6 cellular contexts compared by ENCODE assay signal in the genomic region with DNA sequence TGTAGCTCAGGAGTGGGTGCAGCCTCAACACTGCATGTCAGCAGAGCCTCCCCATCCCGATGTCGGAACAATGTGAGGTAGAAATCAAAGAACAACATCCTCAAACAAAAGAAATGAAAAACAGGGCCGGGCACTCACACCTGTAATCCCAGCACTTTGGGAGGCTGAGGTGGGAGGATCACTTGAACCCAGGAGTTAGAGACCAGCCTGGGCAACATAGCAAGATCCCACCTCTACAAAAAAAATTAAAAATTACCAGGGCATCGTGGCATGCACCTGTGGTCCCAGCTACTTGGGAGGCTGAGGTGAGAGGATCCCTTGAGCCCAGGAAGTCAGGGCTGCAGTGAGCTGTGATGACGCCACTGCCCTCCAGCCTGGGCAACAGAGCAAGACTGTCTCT. TPM values are rescaled to one million over a fixed set of nuclear protein-coding genes. Genes with fewer than 3 reads are reported as not detected.
"Had no signal": no experiment of that assay in that cellular context is flagged by ENCODE, and none has a peak within 500 bp of the region (broad histone marks: within the 10 kb centered on the region; RNA-seq: fewer than 3 reads in every experiment).

No MANE protein-coding gene starts in this region.

RNA-seq across cellular contexts. Expression of gene GPER1, which starts 55.1 kb away (rescaled TPM):
- total RNA-seq: activated CD4-positive, alpha-beta T cell treated with anti-CD3 and anti-CD28 coated beads for 36 hours; activated CD8-positive, alpha-beta memory T cell treated with anti-CD3 and anti-CD28 coated beads for 36 hours; activated naive CD4-positive, alpha-beta T cell treated with anti-CD3 and anti-CD28 coated beads for 36 hours; activated naive CD4-positive, alpha-beta T cell treated with anti-CD3 and anti-CD28 coated beads, Interleukin-2, amount 50 U/mL, for 72 hours; activated T-helper 1 cell treated with anti-CD3 and anti-CD28 coated beads, Interleukin-12 subunit alpha, Interleukin-12 subunit beta, Interleukin-2, Interleukin-4 antibody, amounts not matched to agents 30 ng/mL and 10 ng/mL and 1 ng/mL, durations not matched to agents 14 hours and 24 hours and 36 hours; T-helper 1 cell treated with Interleukin-12 subunit alpha and Interleukin-12 subunit beta and Interleukin-4 antibody, amounts not matched to agents 30 ng/mL and 1 ng/mL, for 36 hours had no signal
